Comparison of ENCODE assay signal across 17 cellular contexts in the genomic region with DNA sequence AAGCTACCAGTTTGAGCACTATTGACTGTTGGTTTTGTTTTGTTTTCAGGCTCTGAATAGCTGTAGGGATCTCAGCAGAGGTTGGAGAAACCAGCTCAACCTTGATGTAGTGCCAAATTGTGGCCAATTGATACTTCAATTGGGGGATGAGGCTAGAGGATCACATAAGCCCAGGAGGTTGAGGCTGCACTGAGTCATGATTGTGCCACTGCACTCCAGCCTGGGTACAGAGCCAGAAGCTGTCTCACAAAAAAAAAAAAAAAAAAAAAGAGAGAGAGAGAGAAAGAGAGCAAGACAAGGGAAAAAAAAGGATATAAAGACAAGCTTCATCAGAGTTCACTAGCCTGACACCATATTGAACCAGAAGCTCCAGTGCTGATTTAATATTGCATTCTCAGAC.
DNase-seq lines count a peak whose midpoint lies in the region; TF ChIP-seq lines count a peak whose summit lies in the region.
"Had no signal": no experiment of that assay in that cellular context is flagged by ENCODE, and none has a peak within 500 bp of the region (broad histone marks: within the 10 kb centered on the region; RNA-seq: fewer than 3 reads in every experiment).

No MANE protein-coding gene starts in this region.

- H3K79me2 ChIP-seq in PC-9 (ENCODE audit: low read depth), result no peaks in the 10 kb centered on the region

- H3K4me3 ChIP-seq in astrocyte of the spinal cord (ENCODE audit: low read depth, low read length) (no peak overlapping the region), PC-9 (no peak overlapping the region)
- H3K4me3 ChIP-seq: GM23248 had no signal

- no peaks in the 10 kb centered on the region for H3K4me1 ChIP-seq in PC-9 (replicated peaks; ENCODE audit: insufficient read depth)

- CTCF ChIA-PET in PC-9 (lab: Charles Lee), result no interaction called here

- POLR2A ChIA-PET in PC-9 (lab: Charles Lee; ENCODE audit: unreplicated experiment), result no interaction called here

- no peaks in the 10 kb centered on the region for H3K27me3 ChIP-seq in PC-9 (ENCODE audit: insufficient read depth, low read depth)

- TF ChIP-seq CTCF in astrocyte of the spinal cord (IDR thresholded peaks at IDR 0.05; ENCODE audit: low read depth, low read length) (no peak), PC-9 (conservative IDR thresholded peaks at IDR 0.05) (no peak), GM13976 (IDR thresholded peaks at IDR 0.05; ENCODE audit: borderline replicate concordance, control extremely low read depth, extremely low read depth, insufficient read depth, missing control alignments) (no peak)

- in situ Hi-C loops in astrocyte of the spinal cord (cut with HindIII; ENCODE audit: low sequenced_read_pairs) (no loop called here), GM13976 (cut with MboI; ENCODE audit: low sequenced_read_pairs, unreplicated experiment) (no loop called here)

- DNase-seq in DMS153 (lab: John Stamatoyannopoulos, UW), result peak; percentile 77
- peak; percentile 60 for DNase-seq in DMS53 (lab: John Stamatoyannopoulos, UW)
- DNase-seq in NCI-H2029 treated with DMSO at 0.1 percent for 48 hours (lab: John Stamatoyannopoulos, UW), result peak; percentile 98
- DNase-seq in astrocyte of the spinal cord (ENCODE audit: low read depth, low spot score), result peak; percentile 2
- no peak for DNase-seq in NCI-H2107 treated with DMSO at 0.1 percent for 48 hours (lab: John Stamatoyannopoulos, UW; ENCODE audit: unreplicated experiment)
- no peak for DNase-seq in PC-9
- no peak for DNase-seq in posterior vena cava (ENCODE audit: low spot score)
- no peak for DNase-seq in GM13976 (ENCODE audit: low spot score)
- DNase-seq: ACHN, AML-193, COR-L47, DMS79, GM23248, NCI-H1048, NCI-H1694 treated with DMSO at 0.1 percent for 48 hours, NCI-H524 had no signal

- no TSS peak for BruUV-seq in PC-9 (replicated peaks; lab: Mats Ljungman, UMichigan)

- H3K36me3 ChIP-seq in PC-9 (ENCODE audit: low read depth), result no peaks in the 10 kb centered on the region

- no peak overlapping the region for H2AFZ ChIP-seq in PC-9
- H2AFZ ChIP-seq: GM23248 had no signal

- H3K9me3 ChIP-seq in PC-9 (ENCODE audit: insufficient read depth, low read depth), result no peaks in the 10 kb centered on the region

- no peak overlapping the region for H3K27ac ChIP-seq in PC-9
- H3K27ac ChIP-seq: GM23248, HL-60 had no signal

- no peaks in the 10 kb centered on the region for H3K9me2 ChIP-seq in PC-9 (ENCODE audit: insufficient read depth)

- intact Hi-C loops in PC-9 (cut with micrococcal nuclease; ENCODE audit: unreplicated experiment) (no loop called here), posterior vena cava (cut with DNase I) (no loop called here)

- no peaks in the 10 kb centered on the region for H3F3A ChIP-seq in PC-9 (ENCODE audit: insufficient read depth, low read depth)

- no peaks in the 10 kb centered on the region for H4K20me1 ChIP-seq in PC-9 (ENCODE audit: insufficient read depth)

- H3K4me2 ChIP-seq in PC-9, result no peak overlapping the region

Comparison
In these comparisons a context has a peak if more than half of its experiments do, and no peak if none do; other contexts are left out.
1. DNase-seq: peak in DMS153 (single experiment), DMS53 (single experiment), NCI-H2029 treated with DMSO at 0.1 percent for 48 hours (single experiment) and astrocyte of the spinal cord (single experiment); none in NCI-H2107 treated with DMSO at 0.1 percent for 48 hours (single experiment), PC-9 (0 of 2), posterior vena cava (single experiment) and GM13976 (single experiment).